ENCODE assay signal across 10 cellular contexts in genomic region chr18:25561923-25562322, GRCh38.
DNase-seq lines count a peak whose midpoint lies in the region; ATAC-seq and TF ChIP-seq lines count a peak whose summit lies in the region.
"Had no signal": no experiment of that assay in that cellular context is flagged by ENCODE, and none has a peak within 500 bp of the region (broad histone marks: within the 10 kb centered on the region; RNA-seq: fewer than 3 reads in every experiment).

No MANE protein-coding gene starts in this region.

- H3K79me2 ChIP-seq in Karpas-422 (ENCODE audit: low read length) (no peaks in the 10 kb centered on the region), osteoblast (ENCODE audit: insufficient read depth, low read length) (no peaks in the 10 kb centered on the region)

- H3K4me3 ChIP-seq in Karpas-422 (ENCODE audit: low read length) (no peak overlapping the region), astrocyte of the spinal cord (ENCODE audit: low read depth, low read length) (no peak overlapping the region), osteoblast (ENCODE audit: insufficient read depth, low read length) (no peak overlapping the region)
- H3K4me3 ChIP-seq: BLaER1 treated with 17β-estradiol and CSF1 and Interleukin-3, amounts not matched to agents 10 nM and 100 nM; lung had no signal

- H3K9ac ChIP-seq in Karpas-422 (ENCODE audit: low read length): no peak overlapping the region
- H3K9ac ChIP-seq: BLaER1 treated with 17β-estradiol and CSF1 and Interleukin-3, amounts not matched to agents 10 nM and 100 nM had no signal

- H4K20me1 ChIP-seq in Karpas-422 (ENCODE audit: insufficient read depth, low read depth, low read length) (no peaks in the 10 kb centered on the region), osteoblast (ENCODE audit: insufficient read depth, low read length) (no peaks in the 10 kb centered on the region)
- H4K20me1 ChIP-seq: BLaER1 treated with 17β-estradiol and CSF1 and Interleukin-3, amounts not matched to agents 10 nM and 100 nM had no signal

- in situ Hi-C loops in astrocyte of the spinal cord (cut with HindIII; ENCODE audit: low sequenced_read_pairs): no loop called here

- H3K4me1 ChIP-seq in Karpas-422 (ENCODE audit: low read length) (no peaks in the 10 kb centered on the region), osteoblast (ENCODE audit: insufficient read depth, low read length) (no peaks in the 10 kb centered on the region)

- DNase-seq in NCI-H2196 (lab: John Stamatoyannopoulos, UW; ENCODE audit: unreplicated experiment) (peak; percentile 2), NCI-H2196 treated with DMSO at 0.1 percent for 48 hours (lab: John Stamatoyannopoulos, UW; ENCODE audit: unreplicated experiment) (no peak), Karpas-422 (peak; percentile 64), astrocyte of the spinal cord (ENCODE audit: low read depth, low spot score) (peak; percentile 9), osteoblast (ENCODE audit: insufficient read length, low spot score, missing footprints) (no peak), UCSD-AML1 (lab: John Stamatoyannopoulos, UW; ENCODE audit: unreplicated experiment) (no peak), NCI-H1436 treated with DMSO at 0.1 percent for 48 hours (lab: John Stamatoyannopoulos, UW) (no peak)

- H3K27ac ChIP-seq in Karpas-422 (ENCODE audit: low read length): no peak overlapping the region
- no peak overlapping the region for H3K27ac ChIP-seq in osteoblast (ENCODE audit: low read depth, low read length)
- H3K27ac ChIP-seq: BLaER1 treated with 17β-estradiol and CSF1 and Interleukin-3, amounts not matched to agents 10 nM and 100 nM had no signal

- H2AFZ ChIP-seq in Karpas-422 (ENCODE audit: low read length) (no peak overlapping the region), osteoblast (ENCODE audit: low read length) (no peak overlapping the region)

- H3K9me2 ChIP-seq in Karpas-422 (replicated peaks; ENCODE audit: insufficient read depth, low read length): no peaks in the 10 kb centered on the region

- TF ChIP-seq CTCF in astrocyte of the spinal cord (IDR thresholded peaks at IDR 0.05; ENCODE audit: low read depth, low read length): peak; percentile 45
- TF ChIP-seq CTCF in osteoblast (IDR thresholded peaks at IDR 0.05; ENCODE audit: extremely low read depth, low read depth, low read length): peak; percentile 37

- H3K9me3 ChIP-seq in Karpas-422 (ENCODE audit: low read length) (no peaks in the 10 kb centered on the region), osteoblast (ENCODE audit: low read depth, low read length) (no peaks in the 10 kb centered on the region)
- H3K9me3 ChIP-seq: BLaER1 treated with 17β-estradiol and CSF1 and Interleukin-3, amounts not matched to agents 10 nM and 100 nM had no signal

- H3K4me2 ChIP-seq in Karpas-422 (ENCODE audit: low read depth, low read length, poor library complexity, severe bottlenecking) (no peak overlapping the region), osteoblast (ENCODE audit: insufficient read depth, low read length) (no peak overlapping the region)
- H3K4me2 ChIP-seq: BLaER1 treated with 17β-estradiol and CSF1 and Interleukin-3, amounts not matched to agents 10 nM and 100 nM had no signal

- H3K27me3 ChIP-seq in Karpas-422 (ENCODE audit: low read length) (no peaks in the 10 kb centered on the region), osteoblast (ENCODE audit: insufficient read depth, low read length) (no peaks in the 10 kb centered on the region)
- H3K27me3 ChIP-seq: BLaER1 treated with 17β-estradiol and CSF1 and Interleukin-3, amounts not matched to agents 10 nM and 100 nM had no signal

- ATAC-seq in HG03045 (IDR thresholded peaks at IDR 0.05; ENCODE audit: unreplicated experiment): no peak

- no peaks in the 10 kb centered on the region for H3K36me3 ChIP-seq in Karpas-422 (ENCODE audit: insufficient read depth, low read length)
- H3K36me3 ChIP-seq in osteoblast (ENCODE audit: insufficient read depth, low read length): no peaks in the 10 kb centered on the region
- H3K36me3 ChIP-seq: BLaER1 treated with 17β-estradiol and CSF1 and Interleukin-3, amounts not matched to agents 10 nM and 100 nM had no signal

Comparison
In these comparisons a context has a peak if more than half of its experiments do, and no peak if none do; other contexts are left out.
1. DNase-seq: peak in NCI-H2196 (single experiment), Karpas-422 (single experiment) and astrocyte of the spinal cord (single experiment); none in NCI-H2196 treated with DMSO at 0.1 percent for 48 hours (single experiment), osteoblast (single experiment), UCSD-AML1 (single experiment) and NCI-H1436 treated with DMSO at 0.1 percent for 48 hours (single experiment).